Comparison of ENCODE assay signal across 8 cellular contexts in genomic region chr4:164482092-164482404, GRCh38.
"Had no signal": no experiment of that assay in that cellular context is flagged by ENCODE, and none has a peak within 500 bp of the region (broad histone marks: within the 10 kb centered on the region; RNA-seq: fewer than 3 reads in every experiment).

No MANE protein-coding gene starts in this region.

- H3K27ac Mint-ChIP-seq: HFFc6 had no signal

- H3K4me3 Mint-ChIP-seq: H9, HFFc6 had no signal

- H3K4me3 ChIP-seq: GM23248, HAP-1 had no signal

- H3K36me3 ChIP-seq: HAP-1 had no signal

- H3K9me3 Mint-ChIP-seq: H9 had no signal

- ATAC-seq: HCT116 had no signal

- H2AFZ ChIP-seq: GM23248 had no signal

- H3K27ac ChIP-seq: GM23248 had no signal

- DNase-seq: GM23248, GOT3, H7, H9, HCEC 1CT, HFFc6 had no signal

- H3K9ac ChIP-seq: GM23248 had no signal
